8 cellular contexts compared by ENCODE assay signal in genomic region chr22:31524132-31524531, GRCh38. TPM values are rescaled to one million over a fixed set of nuclear protein-coding genes. Genes with fewer than 3 reads are reported as not detected.
DNase-seq lines count a peak whose midpoint lies in the region; ATAC-seq, FAIRE-seq and TF ChIP-seq lines count a peak whose summit lies in the region.
"Not testable (repeated sequence)": the region's sequence is repeated elsewhere in the genome, so short reads cannot be mapped to it uniquely, and the experiment has no call there.

No MANE protein-coding gene starts in this region.

- H3K9me3 ChIP-seq in CD4-positive, alpha-beta T cell (ENCODE audit: control insufficient read depth, low read length): not testable (repeated sequence)

- TF ChIP-seq CTCF in CD4-positive, alpha-beta T cell (IDR thresholded peaks at IDR 0.05): not testable (repeated sequence)

- not testable (repeated sequence) for ATAC-seq in CD4-positive, alpha-beta T cell (ENCODE audit: poor library complexity)
- peak; percentile 39 for ATAC-seq in activated CD4-positive, alpha-beta T cell treated with anti-CD3 and anti-CD28 coated beads for 36 hours
- ATAC-seq in activated CD8-positive, alpha-beta memory T cell treated with anti-CD3 and anti-CD28 coated beads, Interleukin-2, amount 10 ng/mL, durations not matched to agents 7 days and 5 days: peak; percentile 62
- peak; percentile 66 for ATAC-seq in stimulated activated naive CD8-positive, alpha-beta T cell treated with anti-CD3 and anti-CD28 coated beads, Interleukin-15, amount 100 ng/mL, for 72 hours

- peaks cover 52% of the 10 kb centered on the region for H3K4me1 Mint-ChIP-seq in CD4-positive, alpha-beta T cell (ENCODE audit: low read depth)
- H3K4me1 Mint-ChIP-seq in activated CD4-positive, alpha-beta T cell treated with anti-CD3 and anti-CD28 coated beads for 36 hours: peaks cover 67% of the 10 kb centered on the region
- H3K4me1 Mint-ChIP-seq in activated CD8-positive, alpha-beta memory T cell treated with anti-CD3 and anti-CD28 coated beads, Interleukin-2, amount 10 ng/mL, durations not matched to agents 7 days and 5 days: peaks cover 60% of the 10 kb centered on the region
- H3K4me1 Mint-ChIP-seq in activated T-helper 2 cell treated with anti-CD3 and anti-CD28 coated beads, Interferon-gamma antibody, Interleukin-2, Interleukin-4, amounts not matched to agents 10 μg/mL and 5 μg/mL and 100 μg/mL, durations not matched to agents 14 hours and 24 hours and 36 hours (ENCODE audit: low read depth): peaks cover 51% of the 10 kb centered on the region
- peaks cover 56% of the 10 kb centered on the region for H3K4me1 Mint-ChIP-seq in activated naive CD8-positive, alpha-beta T cell treated with anti-CD3 and anti-CD28 coated beads for 36 hours
- H3K4me1 Mint-ChIP-seq in immature natural killer cell: peaks cover 36 to 51% of the 10 kb centered on the region in 2 donors
- H3K4me1 Mint-ChIP-seq in stimulated activated naive CD8-positive, alpha-beta T cell treated with anti-CD3 and anti-CD28 coated beads, Interleukin-15, amount 100 ng/mL, for 72 hours: peaks cover 89% of the 10 kb centered on the region

- peaks cover 71% of the 10 kb centered on the region for H3K36me3 Mint-ChIP-seq in CD4-positive, alpha-beta T cell (ENCODE audit: low read depth)
- peaks cover 64% of the 10 kb centered on the region for H3K36me3 Mint-ChIP-seq in activated CD4-positive, alpha-beta T cell treated with anti-CD3 and anti-CD28 coated beads for 36 hours (ENCODE audit: low read depth)
- peaks cover 54% of the 10 kb centered on the region for H3K36me3 Mint-ChIP-seq in activated CD8-positive, alpha-beta memory T cell treated with anti-CD3 and anti-CD28 coated beads, Interleukin-2, amount 10 ng/mL, durations not matched to agents 7 days and 5 days
- H3K36me3 Mint-ChIP-seq in activated T-helper 2 cell treated with anti-CD3 and anti-CD28 coated beads, Interferon-gamma antibody, Interleukin-2, Interleukin-4, amounts not matched to agents 10 μg/mL and 5 μg/mL and 100 μg/mL, durations not matched to agents 14 hours and 24 hours and 36 hours (ENCODE audit: low read depth): peaks cover 82% of the 10 kb centered on the region
- peaks cover 70% of the 10 kb centered on the region for H3K36me3 Mint-ChIP-seq in activated naive CD8-positive, alpha-beta T cell treated with anti-CD3 and anti-CD28 coated beads for 36 hours
- peaks cover 0 to 12% (median 10%) of the 10 kb centered on the region in 3 donors for H3K36me3 Mint-ChIP-seq in immature natural killer cell

- not testable (repeated sequence) for H3K27ac ChIP-seq in CD4-positive, alpha-beta T cell (ENCODE audit: low read depth, low read length)

- CTCF ChIA-PET in CD4-positive, alpha-beta T cell (lab: Charles Lee): not testable (repeated sequence)
- CTCF ChIA-PET in activated CD4-positive, alpha-beta T cell treated with anti-CD3 and anti-CD28 coated beads for 36 hours (lab: Charles Lee): interaction anchor here (1.0 kb wide), 1 partner anchor 13 kb away, joined by 5 read pairs; no protein-coding TSS in a partner anchor
- CTCF ChIA-PET in activated CD8-positive, alpha-beta memory T cell treated with anti-CD3 and anti-CD28 coated beads, Interleukin-2, amount 10 ng/mL, durations not matched to agents 7 days and 5 days (lab: Charles Lee): interaction anchor here (0.7 kb wide), 1 partner anchor 81 kb away, joined by 3 read pairs; no protein-coding TSS in a partner anchor

- DNase-seq in CD4-positive, alpha-beta T cell; GM18507 (ENCODE audit: extremely low spot score, insufficient read length, low read depth); activated CD4-positive, alpha-beta T cell treated with anti-CD3 and anti-CD28 coated beads for 36 hours; activated CD8-positive, alpha-beta memory T cell treated with anti-CD3 and anti-CD28 coated beads, Interleukin-2, amount 10 ng/mL, durations not matched to agents 7 days and 5 days; activated T-helper 2 cell treated with anti-CD3 and anti-CD28 coated beads, Interferon-gamma antibody, Interleukin-2, Interleukin-4, amounts not matched to agents 10 μg/mL and 5 μg/mL and 100 μg/mL, durations not matched to agents 14 hours and 24 hours and 36 hours (ENCODE audit: low spot score); activated naive CD8-positive, alpha-beta T cell treated with anti-CD3 and anti-CD28 coated beads for 36 hours; stimulated activated naive CD8-positive, alpha-beta T cell treated with anti-CD3 and anti-CD28 coated beads, Interleukin-15, amount 100 ng/mL, for 72 hours: not testable (repeated sequence)
- DNase-seq in immature natural killer cell: peak; percentile 35 to 49 (median 39)

- H3K27me3 ChIP-seq in CD4-positive, alpha-beta T cell (ENCODE audit: control insufficient read depth, insufficient read depth, low read length): not testable (repeated sequence)

- H3K27me3 Mint-ChIP-seq in CD4-positive, alpha-beta T cell; activated CD4-positive, alpha-beta T cell treated with anti-CD3 and anti-CD28 coated beads for 36 hours; activated CD8-positive, alpha-beta memory T cell treated with anti-CD3 and anti-CD28 coated beads, Interleukin-2, amount 10 ng/mL, durations not matched to agents 7 days and 5 days; activated T-helper 2 cell treated with anti-CD3 and anti-CD28 coated beads, Interferon-gamma antibody, Interleukin-2, Interleukin-4, amounts not matched to agents 10 μg/mL and 5 μg/mL and 100 μg/mL, durations not matched to agents 14 hours and 24 hours and 36 hours (ENCODE audit: low read depth); activated naive CD8-positive, alpha-beta T cell treated with anti-CD3 and anti-CD28 coated beads for 36 hours; immature natural killer cell (ENCODE audit: low read depth in 3 of 3); stimulated activated naive CD8-positive, alpha-beta T cell treated with anti-CD3 and anti-CD28 coated beads, Interleukin-15, amount 100 ng/mL, for 72 hours: not testable (repeated sequence)

- POLR2A ChIA-PET in CD4-positive, alpha-beta T cell (lab: Charles Lee): not testable (repeated sequence)
- POLR2A ChIA-PET in activated CD4-positive, alpha-beta T cell treated with anti-CD3 and anti-CD28 coated beads for 36 hours (lab: Charles Lee): interaction anchor here (0.6 to 0.7 kb wide), 2 partner anchors 80 to 602 kb away, joined by 3 to 9 read pairs; no protein-coding TSS in a partner anchor

- peak; percentile 69 for FAIRE-seq in GM18507 (lab: Jason Lieb, UNC)

- H3K4me3 Mint-ChIP-seq in CD4-positive, alpha-beta T cell: not testable (repeated sequence)
- peak overlapping the region; percentile 9 for H3K4me3 Mint-ChIP-seq in activated CD4-positive, alpha-beta T cell treated with anti-CD3 and anti-CD28 coated beads for 36 hours
- H3K4me3 Mint-ChIP-seq in activated CD8-positive, alpha-beta memory T cell treated with anti-CD3 and anti-CD28 coated beads, Interleukin-2, amount 10 ng/mL, durations not matched to agents 7 days and 5 days: peak overlapping the region; percentile 16
- peak overlapping the region; percentile 30 for H3K4me3 Mint-ChIP-seq in activated T-helper 2 cell treated with anti-CD3 and anti-CD28 coated beads, Interferon-gamma antibody, Interleukin-2, Interleukin-4, amounts not matched to agents 10 μg/mL and 5 μg/mL and 100 μg/mL, durations not matched to agents 14 hours and 24 hours and 36 hours (ENCODE audit: low read depth)
- H3K4me3 Mint-ChIP-seq in activated naive CD8-positive, alpha-beta T cell treated with anti-CD3 and anti-CD28 coated beads for 36 hours: peak overlapping the region; percentile 22
- H3K4me3 Mint-ChIP-seq in immature natural killer cell: peak overlapping the region; percentile 62 to 92 (median 82)
- H3K4me3 Mint-ChIP-seq in stimulated activated naive CD8-positive, alpha-beta T cell treated with anti-CD3 and anti-CD28 coated beads, Interleukin-15, amount 100 ng/mL, for 72 hours: peak overlapping the region; percentile 61 to 68

- not testable (repeated sequence) for H3K9me3 Mint-ChIP-seq in CD4-positive, alpha-beta T cell; activated CD4-positive, alpha-beta T cell treated with anti-CD3 and anti-CD28 coated beads for 36 hours (ENCODE audit: low read depth); activated CD8-positive, alpha-beta memory T cell treated with anti-CD3 and anti-CD28 coated beads, Interleukin-2, amount 10 ng/mL, durations not matched to agents 7 days and 5 days (ENCODE audit: low read depth); immature natural killer cell
- peaks cover 16% of the 10 kb centered on the region for H3K9me3 Mint-ChIP-seq in activated T-helper 2 cell treated with anti-CD3 and anti-CD28 coated beads, Interferon-gamma antibody, Interleukin-2, Interleukin-4, amounts not matched to agents 10 μg/mL and 5 μg/mL and 100 μg/mL, durations not matched to agents 14 hours and 24 hours and 36 hours
- peaks cover 10% of the 10 kb centered on the region for H3K9me3 Mint-ChIP-seq in activated naive CD8-positive, alpha-beta T cell treated with anti-CD3 and anti-CD28 coated beads for 36 hours
- H3K9me3 Mint-ChIP-seq in stimulated activated naive CD8-positive, alpha-beta T cell treated with anti-CD3 and anti-CD28 coated beads, Interleukin-15, amount 100 ng/mL, for 72 hours: peaks cover 5 to 14% of the 10 kb centered on the region in 2 donors

- peak overlapping the region; percentile 36 for H3K27ac Mint-ChIP-seq in CD4-positive, alpha-beta T cell
- H3K27ac Mint-ChIP-seq in activated CD4-positive, alpha-beta T cell treated with anti-CD3 and anti-CD28 coated beads for 36 hours: peak overlapping the region; percentile 97
- peak overlapping the region; percentile 81 for H3K27ac Mint-ChIP-seq in activated CD8-positive, alpha-beta memory T cell treated with anti-CD3 and anti-CD28 coated beads, Interleukin-2, amount 10 ng/mL, durations not matched to agents 7 days and 5 days
- peak overlapping the region; percentile 96 for H3K27ac Mint-ChIP-seq in activated T-helper 2 cell treated with anti-CD3 and anti-CD28 coated beads, Interferon-gamma antibody, Interleukin-2, Interleukin-4, amounts not matched to agents 10 μg/mL and 5 μg/mL and 100 μg/mL, durations not matched to agents 14 hours and 24 hours and 36 hours
- H3K27ac Mint-ChIP-seq in activated naive CD8-positive, alpha-beta T cell treated with anti-CD3 and anti-CD28 coated beads for 36 hours: peak overlapping the region; percentile 95
- peak overlapping the region; percentile 86 to 92 (median 90) for H3K27ac Mint-ChIP-seq in immature natural killer cell
- H3K27ac Mint-ChIP-seq in stimulated activated naive CD8-positive, alpha-beta T cell treated with anti-CD3 and anti-CD28 coated beads, Interleukin-15, amount 100 ng/mL, for 72 hours: peak overlapping the region; percentile 48 to 87

- intact Hi-C loops in CD4-positive, alpha-beta T cell (cut with DNase I, micrococcal nuclease); activated T-helper 2 cell treated with anti-CD3 and anti-CD28 coated beads, Interferon-gamma antibody, Interleukin-2, Interleukin-4, amounts not matched to agents 10 μg/mL and 5 μg/mL and 100 μg/mL, durations not matched to agents 14 hours and 24 hours and 36 hours (cut with micrococcal nuclease): not testable (repeated sequence)
- intact Hi-C loops in activated CD4-positive, alpha-beta T cell treated with anti-CD3 and anti-CD28 coated beads for 36 hours (cut with DNase I, micrococcal nuclease): loop anchor here in 1 of 2 experiments (2.0 kb wide), 1 partner anchor 15 kb away; no protein-coding TSS in a partner anchor

RNA-seq across cellular contexts. Expression of gene SFI1, which starts 27.8 kb away (rescaled TPM):
- 100 to 1,000 TPM; 281 to 291 TPM for total RNA-seq in CD4-positive, alpha-beta T cell
- 100 to 1,000 TPM; 221 to 234 TPM for total RNA-seq in activated CD4-positive, alpha-beta T cell treated with anti-CD3 and anti-CD28 coated beads for 36 hours
- total RNA-seq in activated CD8-positive, alpha-beta memory T cell treated with anti-CD3 and anti-CD28 coated beads, Interleukin-2, amount 10 ng/mL, durations not matched to agents 7 days and 5 days: 100 to 1,000 TPM; 150 to 192 TPM
- 409 and 435 TPM in 2 replicates for total RNA-seq in activated T-helper 2 cell treated with anti-CD3 and anti-CD28 coated beads, Interferon-gamma antibody, Interleukin-2, Interleukin-4, amounts not matched to agents 10 μg/mL and 5 μg/mL and 100 μg/mL, durations not matched to agents 14 hours and 24 hours and 36 hours
- total RNA-seq in activated naive CD8-positive, alpha-beta T cell treated with anti-CD3 and anti-CD28 coated beads for 36 hours: 100 to 1,000 TPM; 110 to 122 TPM
- 10 to 100 TPM in 2 of 3 donors, 1 to 10 TPM in 1; 4.2 to 31.5 (median 11.1) TPM for polyA plus RNA-seq in immature natural killer cell

RNA-seq across cellular contexts. Expression of gene EIF4ENIF1, which starts 34.5 kb away (rescaled TPM):
- 10 to 100 TPM in 1 of 2 experiments, 1 to 10 TPM in 1; 9.4 to 10.6 TPM for total RNA-seq in CD4-positive, alpha-beta T cell
- total RNA-seq in activated CD4-positive, alpha-beta T cell treated with anti-CD3 and anti-CD28 coated beads for 36 hours: 10 to 100 TPM; 45.4 to 75.0 TPM
- total RNA-seq in activated CD8-positive, alpha-beta memory T cell treated with anti-CD3 and anti-CD28 coated beads, Interleukin-2, amount 10 ng/mL, durations not matched to agents 7 days and 5 days: 10 to 100 TPM; 39.1 to 50.4 TPM
- total RNA-seq in activated T-helper 2 cell treated with anti-CD3 and anti-CD28 coated beads, Interferon-gamma antibody, Interleukin-2, Interleukin-4, amounts not matched to agents 10 μg/mL and 5 μg/mL and 100 μg/mL, durations not matched to agents 14 hours and 24 hours and 36 hours: 96.5 and 103 TPM in 2 replicates
- total RNA-seq in activated naive CD8-positive, alpha-beta T cell treated with anti-CD3 and anti-CD28 coated beads for 36 hours: 10 to 100 TPM; 31.3 to 38.8 TPM
- polyA plus RNA-seq in immature natural killer cell: 10 to 100 TPM in 1 of 3 donors, 1 to 10 TPM in 2; 6.9 to 21.1 (median 9.7) TPM

Comparison
In these comparisons a context has a peak if more than half of its experiments do, and no peak if none do; other contexts are left out.
1. H3K27ac Mint-ChIP-seq: peak in every context shown above with its lines; median percentile 97 in activated CD4-positive, alpha-beta T cell treated with anti-CD3 and anti-CD28 coated beads for 36 hours; 96 in activated T-helper 2 cell treated with anti-CD3 and anti-CD28 coated beads, Interferon-gamma antibody, Interleukin-2, Interleukin-4, amounts not matched to agents 10 μg/mL and 5 μg/mL and 100 μg/mL, durations not matched to agents 14 hours and 24 hours and 36 hours; 95 in activated naive CD8-positive, alpha-beta T cell treated with anti-CD3 and anti-CD28 coated beads for 36 hours; 90 in immature natural killer cell; 81 in activated CD8-positive, alpha-beta memory T cell treated with anti-CD3 and anti-CD28 coated beads, Interleukin-2, amount 10 ng/mL, durations not matched to agents 7 days and 5 days; 68 in stimulated activated naive CD8-positive, alpha-beta T cell treated with anti-CD3 and anti-CD28 coated beads, Interleukin-15, amount 100 ng/mL, for 72 hours; 36 in CD4-positive, alpha-beta T cell.